In genomic region chr20:50038574-50038991, GRCh38 we compare ENCODE assay signal across 1 cellular context.
TF ChIP-seq lines count a peak whose summit lies in the region.

No MANE protein-coding gene starts in this region.

TF ChIP-seq in HepG2, 621 proteins besides CTCF, POLR2A, EP300 and RAD21 (continued from another document and continues in another):
- TF ChIP-seq FOXP4 (CRISPR knock-in tag; IDR thresholded peaks at IDR 0.05): peak; percentile 23; the same call in 1 of the 2 replicates
- peak; percentile 41; the same call in 1 of the 2 replicates for TF ChIP-seq ZNF580 (CRISPR knock-in tag; IDR thresholded peaks at IDR 0.05; ENCODE audit: borderline replicate concordance, low read depth)
- TF ChIP-seq, protein P1, sequence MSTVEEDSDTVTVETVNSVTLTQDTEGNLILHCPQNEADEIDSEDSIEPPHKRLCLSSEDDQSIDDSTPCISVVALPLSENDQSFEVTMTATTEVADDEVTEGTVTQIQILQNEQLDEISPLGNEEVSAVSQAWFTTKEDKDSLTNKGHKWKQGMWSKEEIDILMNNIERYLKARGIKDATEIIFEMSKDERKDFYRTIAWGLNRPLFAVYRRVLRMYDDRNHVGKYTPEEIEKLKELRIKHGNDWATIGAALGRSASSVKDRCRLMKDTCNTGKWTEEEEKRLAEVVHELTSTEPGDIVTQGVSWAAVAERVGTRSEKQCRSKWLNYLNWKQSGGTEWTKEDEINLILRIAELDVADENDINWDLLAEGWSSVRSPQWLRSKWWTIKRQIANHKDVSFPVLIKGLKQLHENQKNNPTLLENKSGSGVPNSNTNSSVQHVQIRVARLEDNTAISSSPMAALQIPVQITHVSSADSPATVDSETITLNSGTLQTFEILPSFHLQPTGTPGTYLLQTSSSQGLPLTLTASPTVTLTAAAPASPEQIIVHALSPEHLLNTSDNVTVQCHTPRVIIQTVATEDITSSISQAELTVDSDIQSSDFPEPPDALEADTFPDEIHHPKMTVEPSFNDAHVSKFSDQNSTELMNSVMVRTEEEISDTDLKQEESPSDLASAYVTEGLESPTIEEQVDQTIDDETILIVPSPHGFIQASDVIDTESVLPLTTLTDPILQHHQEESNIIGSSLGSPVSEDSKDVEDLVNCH (CRISPR knock-in tag; IDR thresholded peaks at IDR 0.05): no peak
- TF ChIP-seq ZSCAN25 (CRISPR knock-in tag; IDR thresholded peaks at IDR 0.05): no peak
- no peak for TF ChIP-seq ZBTB7A (CRISPR knock-in tag; IDR thresholded peaks at IDR 0.05)
- peak; percentile 41 for TF ChIP-seq PRPF4 (IDR thresholded peaks at IDR 0.05; ENCODE audit: low read depth, low read length, poor library complexity, severe bottlenecking)
- peak; percentile 37; the same call in 1 of the 2 replicates for TF ChIP-seq MYC (CRISPR knock-in tag; IDR thresholded peaks at IDR 0.05; ENCODE audit: borderline replicate concordance)
- TF ChIP-seq KDM5B (CRISPR knock-in tag; IDR thresholded peaks at IDR 0.05; ENCODE audit: borderline replicate concordance): no peak; the same call in 1 of the 2 replicates
- no peak for TF ChIP-seq ZNF616 (CRISPR knock-in tag; IDR thresholded peaks at IDR 0.05; ENCODE audit: low read depth)
- TF ChIP-seq, protein P2, sequence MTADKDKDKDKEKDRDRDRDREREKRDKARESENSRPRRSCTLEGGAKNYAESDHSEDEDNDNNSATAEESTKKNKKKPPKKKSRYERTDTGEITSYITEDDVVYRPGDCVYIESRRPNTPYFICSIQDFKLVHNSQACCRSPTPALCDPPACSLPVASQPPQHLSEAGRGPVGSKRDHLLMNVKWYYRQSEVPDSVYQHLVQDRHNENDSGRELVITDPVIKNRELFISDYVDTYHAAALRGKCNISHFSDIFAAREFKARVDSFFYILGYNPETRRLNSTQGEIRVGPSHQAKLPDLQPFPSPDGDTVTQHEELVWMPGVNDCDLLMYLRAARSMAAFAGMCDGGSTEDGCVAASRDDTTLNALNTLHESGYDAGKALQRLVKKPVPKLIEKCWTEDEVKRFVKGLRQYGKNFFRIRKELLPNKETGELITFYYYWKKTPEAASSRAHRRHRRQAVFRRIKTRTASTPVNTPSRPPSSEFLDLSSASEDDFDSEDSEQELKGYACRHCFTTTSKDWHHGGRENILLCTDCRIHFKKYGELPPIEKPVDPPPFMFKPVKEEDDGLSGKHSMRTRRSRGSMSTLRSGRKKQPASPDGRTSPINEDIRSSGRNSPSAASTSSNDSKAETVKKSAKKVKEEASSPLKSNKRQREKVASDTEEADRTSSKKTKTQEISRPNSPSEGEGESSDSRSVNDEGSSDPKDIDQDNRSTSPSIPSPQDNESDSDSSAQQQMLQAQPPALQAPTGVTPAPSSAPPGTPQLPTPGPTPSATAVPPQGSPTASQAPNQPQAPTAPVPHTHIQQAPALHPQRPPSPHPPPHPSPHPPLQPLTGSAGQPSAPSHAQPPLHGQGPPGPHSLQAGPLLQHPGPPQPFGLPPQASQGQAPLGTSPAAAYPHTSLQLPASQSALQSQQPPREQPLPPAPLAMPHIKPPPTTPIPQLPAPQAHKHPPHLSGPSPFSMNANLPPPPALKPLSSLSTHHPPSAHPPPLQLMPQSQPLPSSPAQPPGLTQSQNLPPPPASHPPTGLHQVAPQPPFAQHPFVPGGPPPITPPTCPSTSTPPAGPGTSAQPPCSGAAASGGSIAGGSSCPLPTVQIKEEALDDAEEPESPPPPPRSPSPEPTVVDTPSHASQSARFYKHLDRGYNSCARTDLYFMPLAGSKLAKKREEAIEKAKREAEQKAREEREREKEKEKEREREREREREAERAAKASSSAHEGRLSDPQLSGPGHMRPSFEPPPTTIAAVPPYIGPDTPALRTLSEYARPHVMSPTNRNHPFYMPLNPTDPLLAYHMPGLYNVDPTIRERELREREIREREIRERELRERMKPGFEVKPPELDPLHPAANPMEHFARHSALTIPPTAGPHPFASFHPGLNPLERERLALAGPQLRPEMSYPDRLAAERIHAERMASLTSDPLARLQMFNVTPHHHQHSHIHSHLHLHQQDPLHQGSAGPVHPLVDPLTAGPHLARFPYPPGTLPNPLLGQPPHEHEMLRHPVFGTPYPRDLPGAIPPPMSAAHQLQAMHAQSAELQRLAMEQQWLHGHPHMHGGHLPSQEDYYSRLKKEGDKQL (CRISPR knock-in tag; IDR thresholded peaks at IDR 0.05; ENCODE audit: low read depth): no peak
- 0 out of 2 replicates have a peak, but pooled peaks have one; percentile 21 for TF ChIP-seq HMG20A (CRISPR knock-in tag; IDR thresholded peaks at IDR 0.05; ENCODE audit: borderline replicate concordance)
- TF ChIP-seq ATF7-NPFF (CRISPR knock-in tag; IDR thresholded peaks at IDR 0.05; ENCODE audit: low read depth): no peak
- no peak for TF ChIP-seq RCOR2 (CRISPR knock-in tag; IDR thresholded peaks at IDR 0.05)
- 0 out of 2 replicates have a peak, but pooled peaks have one; percentile 61 for TF ChIP-seq HNRNPL (IDR thresholded peaks at IDR 0.05; ENCODE audit: low read depth, low read length)
- no peak for TF ChIP-seq NFRKB (IDR thresholded peaks at IDR 0.05)
- TF ChIP-seq ZSCAN29 (CRISPR knock-in tag; conservative IDR thresholded peaks at IDR 0.05): no peak
- TF ChIP-seq ZNF530 (CRISPR knock-in tag; IDR thresholded peaks at IDR 0.05; ENCODE audit: low read depth): no peak
- 0 out of 2 replicates have a peak, but pooled peaks have one; percentile 31 for TF ChIP-seq ZMYM2 (CRISPR knock-in tag; IDR thresholded peaks at IDR 0.05)
- peak; percentile 91 for TF ChIP-seq ZNF768 (CRISPR knock-in tag; IDR thresholded peaks at IDR 0.05)
- TF ChIP-seq HDAC6 (IDR thresholded peaks at IDR 0.05; ENCODE audit: low read depth, low read length): no peak
- no peak for TF ChIP-seq ZNF552 (CRISPR knock-in tag; IDR thresholded peaks at IDR 0.05; ENCODE audit: borderline replicate concordance)
- no peak for TF ChIP-seq RFXAP (CRISPR knock-in tag; IDR thresholded peaks at IDR 0.05; ENCODE audit: borderline replicate concordance)
- TF ChIP-seq ZSCAN22 (CRISPR knock-in tag; IDR thresholded peaks at IDR 0.05): no peak
- TF ChIP-seq ZMYM4 (CRISPR knock-in tag; IDR thresholded peaks at IDR 0.05): no peak
- 0 out of 2 replicates have a peak, but pooled peaks have one; percentile 16 for TF ChIP-seq KLF12 (CRISPR knock-in tag; IDR thresholded peaks at IDR 0.05; ENCODE audit: borderline replicate concordance)
- no peak for TF ChIP-seq THAP8 (CRISPR knock-in tag; IDR thresholded peaks at IDR 0.05; ENCODE audit: borderline replicate concordance)
- TF ChIP-seq, protein P3, sequence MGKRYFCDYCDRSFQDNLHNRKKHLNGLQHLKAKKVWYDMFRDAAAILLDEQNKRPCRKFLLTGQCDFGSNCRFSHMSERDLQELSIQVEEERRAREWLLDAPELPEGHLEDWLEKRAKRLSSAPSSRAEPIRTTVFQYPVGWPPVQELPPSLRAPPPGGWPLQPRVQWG (CRISPR knock-in tag; IDR thresholded peaks at IDR 0.05; ENCODE audit: borderline replicate concordance, low read depth): no peak
- no peak for TF ChIP-seq SNAI1 (CRISPR knock-in tag; IDR thresholded peaks at IDR 0.05; ENCODE audit: borderline replicate concordance)
- no peak for TF ChIP-seq SALL1 (CRISPR knock-in tag; IDR thresholded peaks at IDR 0.05)
- TF ChIP-seq AKAP8 (CRISPR knock-in tag; IDR thresholded peaks at IDR 0.05): no peak
- peak; percentile 59; the same call in 1 of the 2 replicates for TF ChIP-seq SOX5 (CRISPR knock-in tag; IDR thresholded peaks at IDR 0.05; ENCODE audit: borderline replicate concordance)
- TF ChIP-seq FOXP1 (IDR thresholded peaks at IDR 0.05): no peak
- 0 out of 2 replicates have a peak, but pooled peaks have one; percentile 15 for TF ChIP-seq FOXP1 (CRISPR knock-in tag; IDR thresholded peaks at IDR 0.05)
- no peak for TF ChIP-seq MBD4 (IDR thresholded peaks at IDR 0.05; ENCODE audit: borderline replicate concordance, low read length)
- no peak for TF ChIP-seq ZNF570 (CRISPR knock-in tag; IDR thresholded peaks at IDR 0.05; ENCODE audit: borderline replicate concordance)
- no peak for TF ChIP-seq RFXANK (CRISPR knock-in tag; IDR thresholded peaks at IDR 0.05)
- no peak for TF ChIP-seq KLF9 (CRISPR knock-in tag; IDR thresholded peaks at IDR 0.05; ENCODE audit: low read depth)
- TF ChIP-seq CCDC6 (CRISPR knock-in tag; IDR thresholded peaks at IDR 0.05): no peak
- TF ChIP-seq SMYD3 (CRISPR knock-in tag; IDR thresholded peaks at IDR 0.05): no peak
- TF ChIP-seq, protein P4, sequence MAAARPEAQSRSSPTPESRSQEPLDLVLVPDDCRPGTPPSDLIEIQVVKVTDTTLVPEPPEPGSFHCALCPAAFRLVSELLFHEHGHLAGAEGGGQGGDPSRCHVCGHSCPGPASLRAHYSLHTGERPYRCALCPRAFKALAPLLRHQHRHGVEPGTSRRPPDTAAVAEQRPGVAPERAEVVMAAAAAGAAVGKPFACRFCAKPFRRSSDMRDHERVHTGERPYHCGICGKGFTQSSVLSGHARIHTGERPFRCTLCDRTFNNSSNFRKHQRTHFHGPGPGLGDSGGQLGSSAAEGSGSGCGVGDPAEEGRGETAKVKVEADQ (CRISPR knock-in tag; IDR thresholded peaks at IDR 0.05; ENCODE audit: borderline replicate concordance): no peak
- no peak for TF ChIP-seq TBP (CRISPR knock-in tag; IDR thresholded peaks at IDR 0.05)
- TF ChIP-seq, protein P5, sequence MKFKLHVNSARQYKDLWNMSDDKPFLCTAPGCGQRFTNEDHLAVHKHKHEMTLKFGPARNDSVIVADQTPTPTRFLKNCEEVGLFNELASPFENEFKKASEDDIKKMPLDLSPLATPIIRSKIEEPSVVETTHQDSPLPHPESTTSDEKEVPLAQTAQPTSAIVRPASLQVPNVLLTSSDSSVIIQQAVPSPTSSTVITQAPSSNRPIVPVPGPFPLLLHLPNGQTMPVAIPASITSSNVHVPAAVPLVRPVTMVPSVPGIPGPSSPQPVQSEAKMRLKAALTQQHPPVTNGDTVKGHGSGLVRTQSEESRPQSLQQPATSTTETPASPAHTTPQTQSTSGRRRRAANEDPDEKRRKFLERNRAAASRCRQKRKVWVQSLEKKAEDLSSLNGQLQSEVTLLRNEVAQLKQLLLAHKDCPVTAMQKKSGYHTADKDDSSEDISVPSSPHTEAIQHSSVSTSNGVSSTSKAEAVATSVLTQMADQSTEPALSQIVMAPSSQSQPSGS (CRISPR knock-in tag; IDR thresholded peaks at IDR 0.05): no peak
- no peak for TF ChIP-seq ZNF562 (CRISPR knock-in tag; IDR thresholded peaks at IDR 0.05; ENCODE audit: borderline replicate concordance)
- no peak for TF ChIP-seq ZNF34 (CRISPR knock-in tag; IDR thresholded peaks at IDR 0.05; ENCODE audit: borderline replicate concordance)
- no peak for TF ChIP-seq ZNF674 (CRISPR knock-in tag; IDR thresholded peaks at IDR 0.05; ENCODE audit: low read depth)
- TF ChIP-seq CREM (IDR thresholded peaks at IDR 0.05): no peak
- TF ChIP-seq CREM (CRISPR knock-in tag; IDR thresholded peaks at IDR 0.05): no peak
- TF ChIP-seq ARID5B (CRISPR knock-in tag; IDR thresholded peaks at IDR 0.05): 0 out of 2 replicates have a peak, but pooled peaks have one; percentile 28
- TF ChIP-seq, protein P6, sequence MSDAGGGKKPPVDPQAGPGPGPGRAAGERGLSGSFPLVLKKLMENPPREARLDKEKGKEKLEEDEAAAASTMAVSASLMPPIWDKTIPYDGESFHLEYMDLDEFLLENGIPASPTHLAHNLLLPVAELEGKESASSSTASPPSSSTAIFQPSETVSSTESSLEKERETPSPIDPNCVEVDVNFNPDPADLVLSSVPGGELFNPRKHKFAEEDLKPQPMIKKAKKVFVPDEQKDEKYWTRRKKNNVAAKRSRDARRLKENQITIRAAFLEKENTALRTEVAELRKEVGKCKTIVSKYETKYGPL (CRISPR knock-in tag; IDR thresholded peaks at IDR 0.05): no peak
- TF ChIP-seq PTBP1 (IDR thresholded peaks at IDR 0.05; ENCODE audit: low read depth, low read length, poor library complexity, severe bottlenecking): no peak
- no peak for TF ChIP-seq SYNCRIP (IDR thresholded peaks at IDR 0.05; ENCODE audit: insufficient read depth, low read depth, low read length)
- TF ChIP-seq NKX3-1 (CRISPR knock-in tag; IDR thresholded peaks at IDR 0.05): no peak
